ENCODE assay signal across 8 cellular contexts in genomic region chr11:107457205-107457557, GRCh38. TPM values are rescaled to one million over a fixed set of nuclear protein-coding genes. Genes with fewer than 3 reads are reported as not detected.
DNase-seq lines count a peak whose midpoint lies in the region; ATAC-seq lines count a peak whose summit lies in the region.

No MANE protein-coding gene starts in this region.

- peak overlapping the region; percentile 99 for H3K4me3 ChIP-seq in Jurkat, Clone E6-1 (ENCODE audit: low read length)
- H3K4me3 ChIP-seq in iPS-18c (ENCODE audit: insufficient read depth, low read depth, low read length): peak overlapping the region; percentile 64

- ATAC-seq in GM21723 (IDR thresholded peaks at IDR 0.05; ENCODE audit: unreplicated experiment): peak; percentile 56
- no peak for ATAC-seq in activated naive CD8-positive, alpha-beta T cell treated with anti-CD3 and anti-CD28 coated beads, Interleukin-2, amount 50 U/mL, for 24 hours
- peak; percentile 62 for ATAC-seq in stimulated activated effector memory CD8-positive, alpha-beta T cell treated with anti-CD3 and anti-CD28 coated beads, Interleukin-12 subunit alpha, Interleukin-12 subunit beta, amount 100 ng/mL, for 72 hours

- peak; percentile 15 for DNase-seq in DMS 273 (lab: John Stamatoyannopoulos, UW; ENCODE audit: unreplicated experiment)
- no peak for DNase-seq in DMS 273 treated with DMSO at 0.1 percent for 48 hours (lab: John Stamatoyannopoulos, UW)
- peak; percentile 15 for DNase-seq in Jurkat, Clone E6-1 (ENCODE audit: low read depth, low spot score)
- DNase-seq in activated naive CD8-positive, alpha-beta T cell treated with anti-CD3 and anti-CD28 coated beads, Interleukin-2, amount 50 U/mL, for 24 hours: no peak
- no peak for DNase-seq in stimulated activated effector memory CD8-positive, alpha-beta T cell treated with anti-CD3 and anti-CD28 coated beads, Interleukin-12 subunit alpha, Interleukin-12 subunit beta, amount 100 ng/mL, for 72 hours (ENCODE audit: low spot score in 2 of 2)
- DNase-seq in DMS79 (lab: John Stamatoyannopoulos, UW): no peak

- no peaks in the 10 kb centered on the region for H3K9me3 Mint-ChIP-seq in activated naive CD8-positive, alpha-beta T cell treated with anti-CD3 and anti-CD28 coated beads, Interleukin-2, amount 50 U/mL, for 24 hours
- H3K9me3 Mint-ChIP-seq in stimulated activated effector memory CD8-positive, alpha-beta T cell treated with anti-CD3 and anti-CD28 coated beads, Interleukin-12 subunit alpha, Interleukin-12 subunit beta, amount 100 ng/mL, for 72 hours: no peaks in the 10 kb centered on the region

- no peaks in the 10 kb centered on the region for H3K27me3 Mint-ChIP-seq in activated naive CD8-positive, alpha-beta T cell treated with anti-CD3 and anti-CD28 coated beads, Interleukin-2, amount 50 U/mL, for 24 hours

- no peaks in the 10 kb centered on the region for H3K9me3 ChIP-seq in iPS-18c (ENCODE audit: control insufficient read depth, insufficient read depth, low read length)

- peaks cover 10% of the 10 kb centered on the region for H3K36me3 Mint-ChIP-seq in activated naive CD8-positive, alpha-beta T cell treated with anti-CD3 and anti-CD28 coated beads, Interleukin-2, amount 50 U/mL, for 24 hours (ENCODE audit: low read depth)
- H3K36me3 Mint-ChIP-seq in stimulated activated effector memory CD8-positive, alpha-beta T cell treated with anti-CD3 and anti-CD28 coated beads, Interleukin-12 subunit alpha, Interleukin-12 subunit beta, amount 100 ng/mL, for 72 hours: peaks cover 40% of the 10 kb centered on the region

- H3K27ac Mint-ChIP-seq in activated naive CD8-positive, alpha-beta T cell treated with anti-CD3 and anti-CD28 coated beads, Interleukin-2, amount 50 U/mL, for 24 hours: peak overlapping the region; percentile 89
- peak overlapping the region; percentile 94 for H3K27ac Mint-ChIP-seq in stimulated activated effector memory CD8-positive, alpha-beta T cell treated with anti-CD3 and anti-CD28 coated beads, Interleukin-12 subunit alpha, Interleukin-12 subunit beta, amount 100 ng/mL, for 72 hours

- peaks cover 26% of the 10 kb centered on the region for H3K4me1 Mint-ChIP-seq in activated naive CD8-positive, alpha-beta T cell treated with anti-CD3 and anti-CD28 coated beads, Interleukin-2, amount 50 U/mL, for 24 hours
- peaks cover 27% of the 10 kb centered on the region for H3K4me1 Mint-ChIP-seq in stimulated activated effector memory CD8-positive, alpha-beta T cell treated with anti-CD3 and anti-CD28 coated beads, Interleukin-12 subunit alpha, Interleukin-12 subunit beta, amount 100 ng/mL, for 72 hours

- peak overlapping the region; percentile 91 for H3K4me3 Mint-ChIP-seq in activated naive CD8-positive, alpha-beta T cell treated with anti-CD3 and anti-CD28 coated beads, Interleukin-2, amount 50 U/mL, for 24 hours
- H3K4me3 Mint-ChIP-seq in stimulated activated effector memory CD8-positive, alpha-beta T cell treated with anti-CD3 and anti-CD28 coated beads, Interleukin-12 subunit alpha, Interleukin-12 subunit beta, amount 100 ng/mL, for 72 hours: peak overlapping the region; percentile 86

RNA-seq across cellular contexts. Expression of gene CWF19L2, which starts 0.4 kb away (rescaled TPM):
- 8.6 TPM for polyA plus RNA-seq in Jurkat, Clone E6-1 (2012; ENCODE audit: insufficient read depth, insufficient read length)

Comparison
In these comparisons a context has a peak if more than half of its experiments do, and no peak if none do; other contexts are left out.
1. DNase-seq: peak in DMS 273 (single experiment) and Jurkat, Clone E6-1 (single experiment); none in DMS 273 treated with DMSO at 0.1 percent for 48 hours (single experiment), activated naive CD8-positive, alpha-beta T cell treated with anti-CD3 and anti-CD28 coated beads, Interleukin-2, amount 50 U/mL, for 24 hours (single experiment), stimulated activated effector memory CD8-positive, alpha-beta T cell treated with anti-CD3 and anti-CD28 coated beads, Interleukin-12 subunit alpha, Interleukin-12 subunit beta, amount 100 ng/mL, for 72 hours (0 of 2) and DMS79 (single experiment).